In the genomic region with DNA sequence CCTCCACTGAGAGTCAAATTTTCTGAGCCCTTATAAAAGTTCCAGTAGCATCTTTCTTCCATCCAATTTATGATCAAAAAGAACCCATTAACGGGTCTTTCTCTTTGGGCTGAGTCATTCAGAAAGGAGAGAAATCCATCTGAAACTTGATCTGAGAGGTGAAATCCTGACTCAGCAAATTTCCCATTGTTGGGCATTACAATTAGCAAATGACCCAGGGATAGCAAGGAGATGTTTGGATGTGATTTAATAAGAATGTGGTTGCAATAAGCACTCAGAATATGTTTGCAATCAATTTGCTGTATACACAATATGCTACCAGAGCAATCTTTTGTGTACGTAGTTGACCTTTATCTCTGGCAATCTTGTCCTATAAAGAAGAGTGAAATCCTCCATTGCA, we compare ENCODE assay signal across 20 cellular contexts.
"Had no signal": no experiment of that assay in that cellular context is flagged by ENCODE, and none has a peak within 500 bp of the region (broad histone marks: within the 10 kb centered on the region; RNA-seq: fewer than 3 reads in every experiment).

No MANE protein-coding gene starts in this region.

- H3K9me3 ChIP-seq: transverse colon, vagina had no signal

- H3K4me3 ChIP-seq: esophagus squamous epithelium, neural progenitor cell, transverse colon, vagina had no signal

- H3K27me3 ChIP-seq: esophagus squamous epithelium, neural progenitor cell, transverse colon, vagina had no signal

- H3K4me1 ChIP-seq: esophagus squamous epithelium, neural progenitor cell, transverse colon, vagina had no signal

- H3K27ac ChIP-seq: esophagus squamous epithelium, neural progenitor cell, transverse colon, vagina had no signal

- H3K36me3 ChIP-seq: esophagus squamous epithelium, neural progenitor cell, transverse colon, vagina had no signal

- H3K9ac ChIP-seq: neural progenitor cell had no signal

- DNase-seq: activated CD4-positive, alpha-beta T cell treated with anti-CD3 and anti-CD28 coated beads, Interleukin-2, amount 10 ng/mL, durations not matched to agents 7 days and 5 days; activated CD4-positive, CD25-positive, alpha-beta regulatory T cell; activated CD8-positive, alpha-beta T cell treated with anti-CD3 and anti-CD28 coated beads, Interleukin-2, amount 10 ng/mL, durations not matched to agents 7 days and 5 days; activated naive CD4-positive, alpha-beta T cell treated with anti-CD3 and anti-CD28 coated beads for 36 hours; activated naive CD8-positive, alpha-beta T cell treated with anti-CD3 and anti-CD28 coated beads, Interleukin-2, amount 50 U/mL, for 24 hours; activated T-cell treated with anti-CD3 and anti-CD28 coated beads, Interleukin-2, amount 50 U/mL, for 24 hours; anterior cingulate cortex; caudate nucleus; effector memory CD8-positive, alpha-beta T cell; esophagus squamous epithelium; left cardiac atrium; mesenchymal stem cell; naive thymus-derived CD4-positive, alpha-beta T cell; stimulated activated CD4-positive, alpha-beta T cell treated with anti-CD3 and anti-CD28 coated beads, Interleukin-12 subunit alpha, Interleukin-12 subunit beta, amount 100 ng/mL, for 4 hours; stimulated activated CD4-positive, alpha-beta T cell treated with anti-CD3 and anti-CD28 coated beads, Interleukin-1b, Interleukin-23, amount 100 ng/mL, for 48 hours; stimulated activated naive CD8-positive, alpha-beta T cell treated with anti-CD3 and anti-CD28 coated beads, Interleukin-15, Interleukin-2, amounts not matched to agents 100 U/mL and 50 U/mL, for 24 hours; substantia nigra; transverse colon had no signal
